In genomic region chr6:160883999-160884398, GRCh38 we compare ENCODE assay signal across 18 cellular contexts.
"Had no signal": no experiment of that assay in that cellular context is flagged by ENCODE, and none has a peak within 500 bp of the region (broad histone marks: within the 10 kb centered on the region; RNA-seq: fewer than 3 reads in every experiment).

No MANE protein-coding gene starts in this region.

- FAIRE-seq: keratinocyte, TTC549, urothelium cell line had no signal

- H3K9me3 Mint-ChIP-seq: activated naive CD4-positive, alpha-beta T cell treated with anti-CD3 and anti-CD28 coated beads, Interleukin-2, amount 50 U/mL, for 24 hours; natural killer cell treated with Interleukin-12 subunit alpha and Interleukin-12 subunit beta and Interleukin-15 and Interleukin-18, amount 100 ng/mL, for 72 hours had no signal

- H3K27ac ChIP-seq: brain microvascular endothelial cell, left lung had no signal

- H3K4me3 Mint-ChIP-seq: activated naive CD4-positive, alpha-beta T cell treated with anti-CD3 and anti-CD28 coated beads, Interleukin-2, amount 50 U/mL, for 24 hours; natural killer cell treated with Interleukin-12 subunit alpha and Interleukin-12 subunit beta and Interleukin-15 and Interleukin-18, amount 100 ng/mL, for 72 hours had no signal

- H3K27me3 ChIP-seq: brain microvascular endothelial cell, left lung had no signal

- H3K4me1 Mint-ChIP-seq: activated naive CD4-positive, alpha-beta T cell treated with anti-CD3 and anti-CD28 coated beads, Interleukin-2, amount 50 U/mL, for 24 hours had no signal

- H3K36me3 Mint-ChIP-seq: activated naive CD4-positive, alpha-beta T cell treated with anti-CD3 and anti-CD28 coated beads, Interleukin-2, amount 50 U/mL, for 24 hours; natural killer cell treated with Interleukin-12 subunit alpha and Interleukin-12 subunit beta and Interleukin-15 and Interleukin-18, amount 100 ng/mL, for 72 hours had no signal

- H3K27ac Mint-ChIP-seq: activated naive CD4-positive, alpha-beta T cell treated with anti-CD3 and anti-CD28 coated beads, Interleukin-2, amount 50 U/mL, for 24 hours; natural killer cell treated with Interleukin-12 subunit alpha and Interleukin-12 subunit beta and Interleukin-15 and Interleukin-18, amount 100 ng/mL, for 72 hours had no signal

- H3K4me1 ChIP-seq: left lung had no signal

- ATAC-seq: left lung; natural killer cell treated with Interleukin-12 subunit alpha and Interleukin-12 subunit beta and Interleukin-15 and Interleukin-18, amount 100 ng/mL, for 72 hours; stimulated activated naive CD8-positive, alpha-beta T cell treated with anti-CD3 and anti-CD28 coated beads, Interleukin-15, Interleukin-2, amounts not matched to agents 100 U/mL and 50 U/mL, for 24 hours had no signal

- H3K4me3 ChIP-seq: left lung had no signal

- H3K36me3 ChIP-seq: brain microvascular endothelial cell, left lung had no signal

- DNase-seq: activated CD4-positive, alpha-beta T cell treated with anti-CD3 and anti-CD28 coated beads, Interleukin-2, amount 50 U/mL, for 1 hour; activated CD4-positive, CD25-positive, alpha-beta regulatory T cell; activated effector memory CD4-positive, alpha-beta T cell treated with Interleukin-2 at 50 U/mL for 16 hours; activated T-cell treated with anti-CD3 and anti-CD28 coated beads, Interleukin-2, amount 50 U/mL, for 1 hour; amygdala; brain microvascular endothelial cell; dermis blood vessel endothelial cell; hypothalamus; left lung; stimulated activated CD4-positive, alpha-beta T cell treated with anti-CD3 and anti-CD28 coated beads, Interleukin-4, amount 100 ng/mL, for 1 hour; stimulated activated CD8-positive, alpha-beta memory T cell treated with anti-CD3 and anti-CD28 coated beads, Interleukin-4, amount 100 ng/mL, for 48 hours; stimulated activated naive CD8-positive, alpha-beta T cell treated with anti-CD3 and anti-CD28 coated beads, Interleukin-15, Interleukin-2, amounts not matched to agents 100 U/mL and 50 U/mL, for 24 hours; T-helper 2 cell had no signal
